Comparison of ENCODE assay signal across 27 cellular contexts in genomic region chr15:78224024-78224413, GRCh38. TPM values are rescaled to one million over a fixed set of nuclear protein-coding genes. Genes with fewer than 3 reads are reported as not detected.
DNase-seq lines count a peak whose midpoint lies in the region; ATAC-seq and TF ChIP-seq lines count a peak whose summit lies in the region.
"Had no signal": no experiment of that assay in that cellular context is flagged by ENCODE, and none has a peak within 500 bp of the region (broad histone marks: within the 10 kb centered on the region; RNA-seq: fewer than 3 reads in every experiment).

No MANE protein-coding gene starts in this region.

- H3K27me3 Mint-ChIP-seq in CD8-positive, alpha-beta T cell (ENCODE audit: low read depth): no peaks in the 10 kb centered on the region
- H3K27me3 Mint-ChIP-seq: activated B cell treated with CpG ODN at 0.5 μM for 24 hours; activated CD8-positive, alpha-beta T cell treated with anti-CD3 and anti-CD28 coated beads for 36 hours had no signal

- intact Hi-C loops in CD8-positive, alpha-beta T cell (cut with DNase I, micrococcal nuclease): no loop called here
- intact Hi-C loops in right cardiac atrium (cut with DNase I): no loop called here
- intact Hi-C loops in sciatic nerve (cut with DNase I): no loop called here
- intact Hi-C loops in left colon (cut with DNase I, micrococcal nuclease): no loop called here

- POLR2A ChIA-PET in CD8-positive, alpha-beta T cell (lab: Charles Lee): no interaction called here

- H3K4me3 ChIP-seq in CD8-positive, alpha-beta T cell (ENCODE audit: low read depth, low read length): no peak overlapping the region
- H3K4me3 ChIP-seq in epithelial cell of esophagus (ENCODE audit: low read length) (no peak overlapping the region), right cardiac atrium (ENCODE audit: low read length) (no peak overlapping the region)
- H3K4me3 ChIP-seq: body of pancreas, colonic mucosa, psoas muscle had no signal

- H3K4me1 ChIP-seq in CD8-positive, alpha-beta T cell (ENCODE audit: insufficient read depth, low read length): no peaks in the 10 kb centered on the region
- H3K4me1 ChIP-seq in right cardiac atrium (ENCODE audit: control insufficient read depth, insufficient read depth, low read length): no peaks in the 10 kb centered on the region
- H3K4me1 ChIP-seq: colonic mucosa, psoas muscle had no signal

- H3K9me3 ChIP-seq in CD8-positive, alpha-beta T cell (ENCODE audit: low read length): no peaks in the 10 kb centered on the region
- H3K9me3 ChIP-seq in right cardiac atrium (ENCODE audit: control insufficient read depth, low read length): no peaks in the 10 kb centered on the region
- H3K9me3 ChIP-seq: body of pancreas, colonic mucosa had no signal

- no peak for TF ChIP-seq CTCF in CD8-positive, alpha-beta T cell (IDR thresholded peaks at IDR 0.05)
- no peak for TF ChIP-seq CTCF in epithelial cell of esophagus (IDR thresholded peaks at IDR 0.05; ENCODE audit: insufficient read depth, low read depth, low read length, missing control alignments)

- CTCF ChIA-PET in CD8-positive, alpha-beta T cell (lab: Charles Lee): interaction anchor here (1.2 kb wide), 1 partner anchor 265 kb away, joined by 3 read pairs; no protein-coding TSS in a partner anchor

- peak overlapping the region; percentile 47 for H3K27ac Mint-ChIP-seq in CD8-positive, alpha-beta T cell
- H3K27ac Mint-ChIP-seq: activated B cell treated with CpG ODN at 0.5 μM for 24 hours; activated CD8-positive, alpha-beta T cell treated with anti-CD3 and anti-CD28 coated beads for 36 hours; endodermal cell had no signal

- ATAC-seq in CD8-positive, alpha-beta T cell: no peak
- ATAC-seq in right cardiac atrium (peak; percentile 51 to 55), sciatic nerve (no peak), left colon (no peak)
- ATAC-seq: activated CD8-positive, alpha-beta T cell treated with anti-CD3 and anti-CD28 coated beads for 36 hours; body of pancreas; HCT116; HepG2; psoas muscle had no signal

- H3K27me3 ChIP-seq in CD8-positive, alpha-beta T cell (ENCODE audit: insufficient read depth, low read length): no peaks in the 10 kb centered on the region
- H3K27me3 ChIP-seq in right cardiac atrium (ENCODE audit: control insufficient read depth, insufficient read depth): no peaks in the 10 kb centered on the region
- H3K27me3 ChIP-seq: body of pancreas, colonic mucosa had no signal

- H3K4me1 Mint-ChIP-seq in CD8-positive, alpha-beta T cell (ENCODE audit: low read depth): peaks cover 9% of the 10 kb centered on the region
- H3K4me1 Mint-ChIP-seq: activated B cell treated with CpG ODN at 0.5 μM for 24 hours, endodermal cell, naive B cell had no signal

- DNase-seq in CD8-positive, alpha-beta T cell: no peak
- peak; percentile 38 to 55 for DNase-seq in NCI-H524 (lab: John Stamatoyannopoulos, UW)
- peak; percentile 46 for DNase-seq in epithelial cell of esophagus (ENCODE audit: low read depth)
- DNase-seq in right cardiac atrium: no peak
- no peak for DNase-seq in activated effector memory CD4-positive, alpha-beta T cell treated with anti-CD3 and anti-CD28 coated beads, Interleukin-2, amount 50 U/mL, for 16 hours
- DNase-seq in sciatic nerve (ENCODE audit: low spot score): no peak
- DNase-seq in left colon: no peak
- DNase-seq: activated B cell treated with CpG ODN at 0.5 μM for 24 hours; activated CD8-positive, alpha-beta T cell treated with anti-CD3 and anti-CD28 coated beads for 36 hours; body of pancreas; colonic mucosa; endodermal cell; kidney; naive B cell; NCI-H1048; NCI-H187 treated with DMSO at 0.1 percent for 48 hours; nucleus accumbens; SHP77 treated with DMSO at 0.1 percent for 48 hours; stimulated activated CD4-positive, alpha-beta T cell treated with anti-CD3 and anti-CD28 coated beads, Interleukin-2, amount 100 ng/mL, for 24 hours; T-helper 9 cell had no signal

- H3K4me3 Mint-ChIP-seq in CD8-positive, alpha-beta T cell: no peak overlapping the region
- H3K4me3 Mint-ChIP-seq: activated B cell treated with CpG ODN at 0.5 μM for 24 hours; activated CD8-positive, alpha-beta T cell treated with anti-CD3 and anti-CD28 coated beads for 36 hours; endodermal cell; naive B cell had no signal

- 62% methylated on average over 2 of the region's 2 CpGs for WGBS in right cardiac atrium

- no peak overlapping the region for H3K27ac ChIP-seq in CD8-positive, alpha-beta T cell (ENCODE audit: low read depth, low read length)
- peak overlapping the region; percentile 87 for H3K27ac ChIP-seq in right cardiac atrium (ENCODE audit: low read length)
- H3K27ac ChIP-seq: body of pancreas, C4-2B, colonic mucosa, psoas muscle had no signal

- H3K9me3 Mint-ChIP-seq in CD8-positive, alpha-beta T cell: no peaks in the 10 kb centered on the region
- H3K9me3 Mint-ChIP-seq: activated B cell treated with CpG ODN at 0.5 μM for 24 hours; activated CD8-positive, alpha-beta T cell treated with anti-CD3 and anti-CD28 coated beads for 36 hours had no signal

- H3K36me3 Mint-ChIP-seq in CD8-positive, alpha-beta T cell: no peaks in the 10 kb centered on the region
- H3K36me3 Mint-ChIP-seq: naive B cell had no signal

- H3K36me3 ChIP-seq in CD8-positive, alpha-beta T cell (ENCODE audit: insufficient read depth, low read length): no peaks in the 10 kb centered on the region
- H3K36me3 ChIP-seq: colonic mucosa had no signal

RNA-seq across cellular contexts. Expression of gene ACSBG1, which starts 10.3 kb away (rescaled TPM):
- under 1 TPM in 1 of 2 experiments, not detected in 1; 0.14 TPM for total RNA-seq in CD8-positive, alpha-beta T cell
- total RNA-seq in right cardiac atrium (under 1 TPM in 3 of 4 donors, not detected in 1; 0.35 to 0.51 (median 0.42) TPM), sciatic nerve (0.18 TPM), left colon (under 1 TPM; 0.45 to 0.58 TPM)
- polyA plus RNA-seq in right cardiac atrium: 1.1 TPM
- total RNA-seq: body of pancreas, mesenteric fat pad had no signal
- polyA plus RNA-seq: AG04450 had no signal

RNA-seq across cellular contexts. Expression of gene DNAJA4, which starts 40.3 kb away (rescaled TPM):
- total RNA-seq in CD8-positive, alpha-beta T cell: 10 to 100 TPM; 48.9 to 52.1 TPM
- total RNA-seq in right cardiac atrium (100 to 1,000 TPM in 3 of 4 donors, 10 to 100 TPM in 1; 74.7 to 170 (median 115) TPM), sciatic nerve (18.0 TPM), left colon (10 to 100 TPM; 36.7 to 39.6 TPM)
- polyA plus RNA-seq in right cardiac atrium: 97.5 TPM
- total RNA-seq: HepG2, OCI-LY7 had no signal
- polyA plus RNA-seq: HepG2 had no signal

Comparison
In these comparisons a context has a peak if more than half of its experiments do, and no peak if none do; other contexts are left out.
1. ATAC-seq: peak in right cardiac atrium (2 of 2); none in CD8-positive, alpha-beta T cell (single experiment), sciatic nerve (single experiment) and left colon (single experiment).
2. DNase-seq: peak in NCI-H524 (2 of 2) and epithelial cell of esophagus (single experiment); none in CD8-positive, alpha-beta T cell (0 of 7), right cardiac atrium (0 of 3), activated effector memory CD4-positive, alpha-beta T cell treated with anti-CD3 and anti-CD28 coated beads, Interleukin-2, amount 50 U/mL, for 16 hours (single experiment), sciatic nerve (single experiment) and left colon (0 of 2).